8 cellular contexts compared by ENCODE assay signal in genomic region chr2:198657520-198658121, GRCh38.
DNase-seq lines count a peak whose midpoint lies in the region; ATAC-seq and TF ChIP-seq lines count a peak whose summit lies in the region.

No MANE protein-coding gene starts in this region.

- no peaks in the 10 kb centered on the region for H3K4me1 Mint-ChIP-seq in neural crest cell
- H3K4me1 Mint-ChIP-seq in stimulated activated naive B cell treated with anti-CD40 and anti-IgM and Interleukin-4, amounts not matched to agents 10 μg/mL and 1 μg/mL and 100 μg/mL, for 72 hours = no peaks in the 10 kb centered on the region

- H3K4me1 ChIP-seq in body of pancreas = no peaks in the 10 kb centered on the region

- H3K4me3 Mint-ChIP-seq in neural crest cell = no peak overlapping the region
- H3K4me3 Mint-ChIP-seq in stimulated activated naive B cell treated with anti-CD40 and anti-IgM and Interleukin-4, amounts not matched to agents 10 μg/mL and 1 μg/mL and 100 μg/mL, for 72 hours = no peak overlapping the region

- no peak overlapping the region for H3K27ac Mint-ChIP-seq in neural crest cell (ENCODE audit: unreplicated experiment)
- H3K27ac Mint-ChIP-seq in stimulated activated naive B cell treated with anti-CD40 and anti-IgM and Interleukin-4, amounts not matched to agents 10 μg/mL and 1 μg/mL and 100 μg/mL, for 72 hours = no peak overlapping the region

- peaks cover 2% of the 10 kb centered on the region for H3K27me3 Mint-ChIP-seq in neural crest cell (ENCODE audit: low read depth)
- no peaks in the 10 kb centered on the region for H3K27me3 Mint-ChIP-seq in stimulated activated naive B cell treated with anti-CD40 and anti-IgM and Interleukin-4, amounts not matched to agents 10 μg/mL and 1 μg/mL and 100 μg/mL, for 72 hours

- no peaks in the 10 kb centered on the region for H3K36me3 ChIP-seq in body of pancreas (replicated peaks in 1 of 2; ENCODE audit: insufficient read depth in 1 of 2, low read depth in 2 of 2)

- TF ChIP-seq CTCF in body of pancreas (IDR thresholded peaks at IDR 0.05) = peak in 4 of 7 experiments; percentile 12 to 28 (median 20)
- TF ChIP-seq CTCF in neural crest cell (conservative IDR thresholded peaks at IDR 0.05) = peak; percentile 73

- DNase-seq in DMS 273 (lab: John Stamatoyannopoulos, UW; ENCODE audit: unreplicated experiment) = peak; percentile 54
- DNase-seq in DMS 273 treated with DMSO at 0.1 percent for 48 hours (lab: John Stamatoyannopoulos, UW) = no peak
- peak; percentile 8 for DNase-seq in NCI-H1092 (lab: John Stamatoyannopoulos, UW)
- DNase-seq in body of pancreas = peak in 1 of 4 donors; percentile 11
- peak; percentile 14 for DNase-seq in neural crest cell (ENCODE audit: low read depth, low spot score)
- no peak for DNase-seq in stimulated activated naive B cell treated with anti-CD40 and anti-IgM and Interleukin-4, amounts not matched to agents 10 μg/mL and 1 μg/mL and 100 μg/mL, for 72 hours

- intact Hi-C loops in body of pancreas (cut with DNase I) = no loop called here

- H3K27me3 ChIP-seq in body of pancreas = no peaks in the 10 kb centered on the region

- no peak overlapping the region for H3K4me3 ChIP-seq in body of pancreas

- H3K9me3 ChIP-seq in body of pancreas = no peaks in the 10 kb centered on the region

- WGBS in body of pancreas, 2 donors = 21 to 25% methylated on average over 6 of the region's 6 CpGs

- H3K9me3 Mint-ChIP-seq in neural crest cell = no peaks in the 10 kb centered on the region
- H3K9me3 Mint-ChIP-seq in stimulated activated naive B cell treated with anti-CD40 and anti-IgM and Interleukin-4, amounts not matched to agents 10 μg/mL and 1 μg/mL and 100 μg/mL, for 72 hours = no peaks in the 10 kb centered on the region

- ATAC-seq in body of pancreas (no peak), GM18861 (IDR thresholded peaks at IDR 0.05; ENCODE audit: unreplicated experiment) (no peak), GM21825 (IDR thresholded peaks at IDR 0.05; ENCODE audit: unreplicated experiment) (no peak)
- ATAC-seq in stimulated activated naive B cell treated with anti-CD40 and anti-IgM and Interleukin-4, amounts not matched to agents 10 μg/mL and 1 μg/mL and 100 μg/mL, for 72 hours (replicated peaks) = no peak

- H3K36me3 Mint-ChIP-seq in neural crest cell (ENCODE audit: low read depth) = no peaks in the 10 kb centered on the region
- no peaks in the 10 kb centered on the region for H3K36me3 Mint-ChIP-seq in stimulated activated naive B cell treated with anti-CD40 and anti-IgM and Interleukin-4, amounts not matched to agents 10 μg/mL and 1 μg/mL and 100 μg/mL, for 72 hours

- no peak for TF ChIP-seq POLR2A in body of pancreas (IDR thresholded peaks at IDR 0.05)

- no peak overlapping the region for H3K27ac ChIP-seq in body of pancreas

Comparison
In these comparisons a context has a peak if more than half of its experiments do, and no peak if none do; other contexts are left out.
1. DNase-seq: peak in DMS 273 (single experiment), NCI-H1092 (single experiment) and neural crest cell (single experiment); none in DMS 273 treated with DMSO at 0.1 percent for 48 hours (single experiment) and stimulated activated naive B cell treated with anti-CD40 and anti-IgM and Interleukin-4, amounts not matched to agents 10 μg/mL and 1 μg/mL and 100 μg/mL, for 72 hours (single experiment).